In the genomic region with DNA sequence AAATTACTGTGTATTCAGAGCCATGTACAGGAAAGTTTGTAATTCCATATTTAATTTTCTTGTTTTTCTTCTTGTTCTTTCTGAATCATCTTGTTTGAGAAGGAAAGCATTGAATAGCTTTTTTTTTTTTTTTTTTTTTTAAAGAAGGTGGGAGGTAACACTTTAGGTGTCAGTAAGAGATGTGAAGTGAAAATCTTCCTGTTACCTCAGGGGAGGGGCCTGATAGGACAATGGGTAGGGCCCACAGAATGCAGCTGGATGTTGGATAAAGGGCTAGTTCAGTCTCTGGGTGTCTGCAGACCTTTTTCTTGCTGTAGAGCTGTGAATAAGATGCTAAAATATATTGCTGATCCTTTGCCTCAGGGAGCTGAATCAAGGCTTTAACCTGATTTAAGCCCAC, we compare ENCODE assay signal across 7 cellular contexts.
"Had no signal": no experiment of that assay in that cellular context is flagged by ENCODE, and none has a peak within 500 bp of the region (broad histone marks: within the 10 kb centered on the region; RNA-seq: fewer than 3 reads in every experiment).

No MANE protein-coding gene starts in this region.

- H3K9me3 Mint-ChIP-seq: IgD-negative memory B cell had no signal

- H3K27ac ChIP-seq: HL-60 had no signal

- H3K4me3 Mint-ChIP-seq: IgD-negative memory B cell had no signal

- FAIRE-seq: HTR-8/SVneo, K562 had no signal

- DNase-seq: IMR-90, KBM-7, KG1 had no signal

- ATAC-seq: K562 had no signal

- H3K4me3 ChIP-seq: K562 had no signal

- H3K36me3 Mint-ChIP-seq: IgD-negative memory B cell had no signal

- H3K27ac Mint-ChIP-seq: IgD-negative memory B cell had no signal
